ENCODE assay signal across 22 cellular contexts in genomic region chr7:5777932-5778331, GRCh38. TPM values are rescaled to one million over a fixed set of nuclear protein-coding genes. Genes with fewer than 3 reads are reported as not detected.
A peak's percentile ranks its signal among the peaks of the same experiment; 100 is the strongest.
DNase-seq lines count a peak whose midpoint lies in the region; ATAC-seq, FAIRE-seq and TF ChIP-seq lines count a peak whose summit lies in the region.
"Had no signal": no experiment of that assay in that cellular context is flagged by ENCODE, and none has a peak within 500 bp of the region (broad histone marks: within the 10 kb centered on the region; RNA-seq: fewer than 3 reads in every experiment).

No MANE protein-coding gene starts in this region.

- no peak for FAIRE-seq in RCC 7860 (lab: Jason Lieb, UNC)
- FAIRE-seq: A549, GM18507 had no signal

- H4K5ac ChIP-seq in IMR-90 (ENCODE audit: low read depth, low read length), result no peak overlapping the region

- H2AFZ ChIP-seq in IMR-90 (replicated peaks; ENCODE audit: low read length, poor library complexity), result no peak overlapping the region

- no peak overlapping the region for H2BK5ac ChIP-seq in IMR-90 (ENCODE audit: low read depth, low read length, poor library complexity, severe bottlenecking)

- no peak overlapping the region for H3K4me2 ChIP-seq in IMR-90 (ENCODE audit: low read depth, low read length)
- H3K4me2 ChIP-seq: A549 had no signal

- peaks cover 16 to 64% of the 10 kb centered on the region in 2 experiments for H3K79me1 ChIP-seq in IMR-90 (ENCODE audit: low read depth in 1 of 2, low read length in 2 of 2)

- dilution Hi-C loops in IMR-90 (cut with HindIII; ENCODE audit: low sequenced_read_pairs, unreplicated experiment), result no loop called here

- TF ChIP-seq POLR2A in IMR-90 (IDR thresholded peaks at IDR 0.05; ENCODE audit: low read depth, low read length), result no peak

- H2BK120ac ChIP-seq in IMR-90 (ENCODE audit: low read depth, low read length), result no peak overlapping the region

- H4K91ac ChIP-seq in IMR-90 (ENCODE audit: insufficient read depth, low read depth, low read length), result no peak overlapping the region

- H2AK9ac ChIP-seq in IMR-90 (replicated peaks; ENCODE audit: low read depth, low read length, poor library complexity), result no peak overlapping the region

- no peak overlapping the region for H3K9ac ChIP-seq in IMR-90 (ENCODE audit: low read depth, low read length)

- no peak overlapping the region for H3K56ac ChIP-seq in IMR-90 (ENCODE audit: extremely low read depth, insufficient read depth, low read length)

- H3K27me3 ChIP-seq in IMR-90 (ENCODE audit: control insufficient read depth, insufficient read depth, low read length), result no peaks in the 10 kb centered on the region
- H3K27me3 ChIP-seq: heart right ventricle, upper lobe of left lung had no signal

- peak overlapping the region; percentile 39 for H3K27ac Mint-ChIP-seq in activated CD4-positive, alpha-beta memory T cell treated with anti-CD3 and anti-CD28 coated beads for 36 hours
- no peak overlapping the region for H3K27ac Mint-ChIP-seq in activated CD4-positive, alpha-beta memory T cell treated with anti-CD3 and anti-CD28 coated beads, Interleukin-2, amount 10 ng/mL, durations not matched to agents 7 days and 5 days
- peak overlapping the region; percentile 89 for H3K27ac Mint-ChIP-seq in activated naive CD8-positive, alpha-beta T cell
- H3K27ac Mint-ChIP-seq in osteocyte (ENCODE audit: unreplicated experiment), result peak overlapping the region; percentile 20
- H3K27ac Mint-ChIP-seq: stimulated activated naive B cell treated with anti-CD40 and anti-IgM and Interleukin-4, amounts not matched to agents 10 μg/mL and 1 μg/mL and 100 μg/mL, for 72 hours had no signal

- intact Hi-C loops in activated CD4-positive, alpha-beta memory T cell treated with anti-CD3 and anti-CD28 coated beads for 36 hours (cut with micrococcal nuclease), result no loop called here
- intact Hi-C loops in IMR-90 (cut with micrococcal nuclease), result no loop called here

- DNase-seq in activated CD4-positive, alpha-beta memory T cell treated with anti-CD3 and anti-CD28 coated beads for 36 hours, result peak; percentile 29
- DNase-seq in activated CD4-positive, alpha-beta memory T cell treated with anti-CD3 and anti-CD28 coated beads, Interleukin-2, amount 10 ng/mL, durations not matched to agents 7 days and 5 days, result no peak
- DNase-seq in IMR-90, result no peak
- no peak for DNase-seq in osteocyte (ENCODE audit: extremely low spot score, unreplicated experiment)
- DNase-seq in RCC 7860 (ENCODE audit: low spot score), result no peak
- DNase-seq: anterior cingulate cortex; cerebellar nuclear complex; DND-41; H7; heart right ventricle; Kasumi-1; NCI-H146; stimulated activated naive B cell treated with anti-CD40 and anti-IgM and Interleukin-4, amounts not matched to agents 10 μg/mL and 1 μg/mL and 100 μg/mL, for 72 hours; upper lobe of left lung had no signal

- no peaks in the 10 kb centered on the region for H3K9me3 Mint-ChIP-seq in activated CD4-positive, alpha-beta memory T cell treated with anti-CD3 and anti-CD28 coated beads for 36 hours
- H3K9me3 Mint-ChIP-seq in activated CD4-positive, alpha-beta memory T cell treated with anti-CD3 and anti-CD28 coated beads, Interleukin-2, amount 10 ng/mL, durations not matched to agents 7 days and 5 days, result no peaks in the 10 kb centered on the region
- H3K9me3 Mint-ChIP-seq in activated naive CD8-positive, alpha-beta T cell (ENCODE audit: low read depth), result no peaks in the 10 kb centered on the region
- H3K9me3 Mint-ChIP-seq in osteocyte (ENCODE audit: unreplicated experiment), result no peaks in the 10 kb centered on the region

- in situ Hi-C loops in IMR-90 (cut with MboI; ENCODE audit: low sequenced_read_pairs), result no loop called here

- peaks cover 12% of the 10 kb centered on the region for H3K36me3 Mint-ChIP-seq in activated CD4-positive, alpha-beta memory T cell treated with anti-CD3 and anti-CD28 coated beads for 36 hours
- H3K36me3 Mint-ChIP-seq in activated CD4-positive, alpha-beta memory T cell treated with anti-CD3 and anti-CD28 coated beads, Interleukin-2, amount 10 ng/mL, durations not matched to agents 7 days and 5 days (ENCODE audit: low read depth), result peaks cover 26% of the 10 kb centered on the region
- peaks cover 2% of the 10 kb centered on the region for H3K36me3 Mint-ChIP-seq in activated naive CD8-positive, alpha-beta T cell
- H3K36me3 Mint-ChIP-seq in osteocyte (ENCODE audit: unreplicated experiment), result peaks cover 20% of the 10 kb centered on the region

- H3K18ac ChIP-seq in IMR-90 (ENCODE audit: low read depth, low read length), result no peak overlapping the region

- POLR2A ChIA-PET in activated CD4-positive, alpha-beta memory T cell treated with anti-CD3 and anti-CD28 coated beads for 36 hours (lab: Charles Lee), result no interaction called here
- POLR2A ChIA-PET in activated CD4-positive, alpha-beta memory T cell treated with anti-CD3 and anti-CD28 coated beads, Interleukin-2, amount 10 ng/mL, durations not matched to agents 7 days and 5 days (lab: Charles Lee), result interaction anchor here (1.6 kb wide), 1 partner anchor 250 kb away, joined by 3 read pairs; no protein-coding TSS in a partner anchor
- POLR2A ChIA-PET in IMR-90 (lab: Charles Lee; ENCODE audit: unreplicated experiment), result no interaction called here

- H3K9me1 ChIP-seq in IMR-90 (ENCODE audit: insufficient read depth, low read length), result peaks cover 20% of the 10 kb centered on the region

- no peak overlapping the region for H3K4me3 ChIP-seq in IMR-90 (ENCODE audit: insufficient read depth, low read depth, low read length)
- H3K4me3 ChIP-seq: A549, heart right ventricle, lung, upper lobe of left lung had no signal

- H3K27ac ChIP-seq in IMR-90 (ENCODE audit: insufficient read depth, low read length), result no peak overlapping the region
- H3K27ac ChIP-seq: A549, RWPE1, upper lobe of left lung had no signal

- H3K4me1 Mint-ChIP-seq in activated CD4-positive, alpha-beta memory T cell treated with anti-CD3 and anti-CD28 coated beads for 36 hours (ENCODE audit: low read depth), result peaks cover 60% of the 10 kb centered on the region
- peaks cover 58% of the 10 kb centered on the region for H3K4me1 Mint-ChIP-seq in activated CD4-positive, alpha-beta memory T cell treated with anti-CD3 and anti-CD28 coated beads, Interleukin-2, amount 10 ng/mL, durations not matched to agents 7 days and 5 days
- H3K4me1 Mint-ChIP-seq in activated naive CD8-positive, alpha-beta T cell (ENCODE audit: low read depth), result peaks cover 64% of the 10 kb centered on the region
- peaks cover 53% of the 10 kb centered on the region for H3K4me1 Mint-ChIP-seq in osteocyte (ENCODE audit: unreplicated experiment)

- no peak overlapping the region for H3K4me3 Mint-ChIP-seq in activated CD4-positive, alpha-beta memory T cell treated with anti-CD3 and anti-CD28 coated beads for 36 hours
- H3K4me3 Mint-ChIP-seq in activated CD4-positive, alpha-beta memory T cell treated with anti-CD3 and anti-CD28 coated beads, Interleukin-2, amount 10 ng/mL, durations not matched to agents 7 days and 5 days, result no peak overlapping the region
- H3K4me3 Mint-ChIP-seq in activated naive CD8-positive, alpha-beta T cell, result peak overlapping the region; percentile 86
- H3K4me3 Mint-ChIP-seq in osteocyte (ENCODE audit: unreplicated experiment), result no peak overlapping the region
- H3K4me3 Mint-ChIP-seq: CD14-positive monocyte had no signal

- H2BK20ac ChIP-seq in IMR-90 (ENCODE audit: low read depth, low read length), result no peak overlapping the region

- H4K8ac ChIP-seq in IMR-90 (ENCODE audit: low read depth in 2 of 2, low read length in 2 of 2), result no peak overlapping the region

- 0 out of 2 replicates have a peak overlapping the region, but pooled peaks have one; percentile 17 for H3K23ac ChIP-seq in IMR-90 (ENCODE audit: low read depth, low read length)

- H3K14ac ChIP-seq in IMR-90 (replicated peaks; ENCODE audit: low read depth, low read length), result no peak overlapping the region

- no peak overlapping the region for H2AK5ac ChIP-seq in IMR-90 (ENCODE audit: low read depth, low read length)

- no peaks in the 10 kb centered on the region for H3K9me3 ChIP-seq in IMR-90 (ENCODE audit: control insufficient read depth, insufficient read depth, low read length)
- H3K9me3 ChIP-seq: A549, heart right ventricle, upper lobe of left lung had no signal

- no peak overlapping the region for H2BK15ac ChIP-seq in IMR-90 (ENCODE audit: low read depth, low read length)

- H3K36me3 ChIP-seq in IMR-90 (ENCODE audit: control insufficient read depth, insufficient read depth, low read length), result peaks cover 10% of the 10 kb centered on the region
- H3K36me3 ChIP-seq: upper lobe of left lung had no signal

- no peaks in the 10 kb centered on the region for H3K27me3 Mint-ChIP-seq in activated CD4-positive, alpha-beta memory T cell treated with anti-CD3 and anti-CD28 coated beads for 36 hours
- H3K27me3 Mint-ChIP-seq in activated CD4-positive, alpha-beta memory T cell treated with anti-CD3 and anti-CD28 coated beads, Interleukin-2, amount 10 ng/mL, durations not matched to agents 7 days and 5 days, result no peaks in the 10 kb centered on the region
- H3K27me3 Mint-ChIP-seq in activated naive CD8-positive, alpha-beta T cell, result no peaks in the 10 kb centered on the region
- no peaks in the 10 kb centered on the region for H3K27me3 Mint-ChIP-seq in osteocyte (ENCODE audit: unreplicated experiment)
- H3K27me3 Mint-ChIP-seq: stimulated activated naive B cell treated with anti-CD40 and anti-IgM and Interleukin-4, amounts not matched to agents 10 μg/mL and 1 μg/mL and 100 μg/mL, for 72 hours had no signal

- 92% methylated on average over 6 of the region's 7 CpGs; no CpG with 5 or more reads in 1 of the 2 experiments for WGBS in IMR-90 (ENCODE audit: extremely low coverage in 2 of 2, insufficient read length in 1 of 2), 2 experiments

- H3K4ac ChIP-seq in IMR-90 (ENCODE audit: low read depth, low read length), result no peak overlapping the region

- CTCF ChIA-PET in activated CD4-positive, alpha-beta memory T cell treated with anti-CD3 and anti-CD28 coated beads for 36 hours (lab: Charles Lee), result no interaction called here
- CTCF ChIA-PET in activated CD4-positive, alpha-beta memory T cell treated with anti-CD3 and anti-CD28 coated beads, Interleukin-2, amount 10 ng/mL, durations not matched to agents 7 days and 5 days (lab: Charles Lee), result interaction anchor here (2.4 kb wide), 1 partner anchor 15 kb away, joined by 11 read pairs; no protein-coding TSS in a partner anchor
- CTCF ChIA-PET in IMR-90 (lab: Yijun Ruan, JAX), result no interaction called here

- ATAC-seq in IMR-90 (ENCODE audit: low read depth) (no peak), HG03457 (IDR thresholded peaks at IDR 0.05; ENCODE audit: unreplicated experiment) (no peak), HG03439 (IDR thresholded peaks at IDR 0.05; ENCODE audit: unreplicated experiment) (no peak)
- ATAC-seq: A549; heart right ventricle; stimulated activated naive B cell treated with anti-CD40 and anti-IgM and Interleukin-4, amounts not matched to agents 10 μg/mL and 1 μg/mL and 100 μg/mL, for 72 hours had no signal

- H3K4me1 ChIP-seq in IMR-90 (ENCODE audit: control insufficient read depth, insufficient read depth, low read length), result peaks cover 11% of the 10 kb centered on the region

- TF ChIP-seq RAD21 in IMR-90 (IDR thresholded peaks at IDR 0.05; ENCODE audit: low read length), result no peak

- BruUV-seq in IMR-90 (replicated peaks; lab: Mats Ljungman, UMichigan), result no TSS peak

- no peak for TF ChIP-seq CTCF in IMR-90 (conservative IDR thresholded peaks at IDR 0.05; ENCODE audit: low read depth, low read length)
- no peak for TF ChIP-seq CTCF in osteocyte (IDR thresholded peaks at IDR 0.05)

- H4K20me1 ChIP-seq in IMR-90 (ENCODE audit: insufficient read depth, low read length), result peaks cover 65% of the 10 kb centered on the region

RNA-seq across cellular contexts. Expression of gene RNF216, which starts 3.5 kb away (rescaled TPM):
- total RNA-seq in activated CD4-positive, alpha-beta memory T cell treated with anti-CD3 and anti-CD28 coated beads for 36 hours, result 10 to 100 TPM; 27.8 to 31.7 TPM
- total RNA-seq in activated CD4-positive, alpha-beta memory T cell treated with anti-CD3 and anti-CD28 coated beads, Interleukin-2, amount 10 ng/mL, durations not matched to agents 7 days and 5 days, result 10 to 100 TPM; 24.8 to 25.2 TPM
- total RNA-seq in IMR-90 (2012; rRNA removed) (26.9 and 30.1 TPM in 2 replicates), osteocyte (51.0 and 51.8 TPM in 2 replicates)
- 23.0 and 24.8 TPM in 2 replicates for polyA plus RNA-seq in IMR-90 (2012; rRNA removed)
- 17.8 and 19.6 TPM in 2 replicates for polyA plus RNA-seq in IMR-90 (2012; cell fraction: cytosol; rRNA removed)
- 33.4 and 36.7 TPM in 2 replicates for polyA plus RNA-seq in IMR-90 (2012; cell fraction: nucleus; rRNA removed; ENCODE audit: low replicate concordance)
